In the genomic region with DNA sequence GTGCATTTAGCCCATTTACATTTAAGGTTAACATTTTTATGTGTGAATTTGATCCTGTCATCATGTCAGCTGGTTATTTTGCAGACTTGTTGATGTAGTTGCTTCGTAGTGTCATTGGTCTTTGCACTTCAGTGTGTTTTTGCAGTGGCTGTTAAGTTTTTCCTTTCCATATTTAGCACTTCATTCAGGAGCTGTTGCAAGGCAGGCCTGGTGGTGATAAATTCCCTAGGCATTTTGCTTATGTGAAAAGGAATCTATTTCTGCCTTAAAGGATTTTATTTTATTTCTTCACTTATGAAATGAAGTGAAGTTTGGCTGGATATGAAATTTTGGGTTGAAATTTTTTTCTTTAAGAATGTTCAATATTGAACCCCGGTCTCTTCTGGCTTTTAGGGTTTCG, we compare ENCODE assay signal across 22 cellular contexts.
"Had no signal": no experiment of that assay in that cellular context is flagged by ENCODE, and none has a peak within 500 bp of the region (broad histone marks: within the 10 kb centered on the region; RNA-seq: fewer than 3 reads in every experiment).

No MANE protein-coding gene starts in this region.

- H3K27ac ChIP-seq: coronary artery, gastroesophageal sphincter, left ventricle myocardium inferior, lower lobe of right lung, neutrophil, skin epidermis, stomach, thoracic aorta, transverse colon had no signal

- H3K36me3 ChIP-seq: gastroesophageal sphincter, left ventricle myocardium inferior, lower lobe of right lung, neutrophil, stomach, thoracic aorta, transverse colon had no signal

- H3K27me3 ChIP-seq: gastroesophageal sphincter, neutrophil, stomach, transverse colon had no signal

- H3K4me1 Mint-ChIP-seq: memory B cell; naive thymus-derived CD4-positive, alpha-beta T cell had no signal

- H3K4me1 ChIP-seq: gastroesophageal sphincter, left ventricle myocardium inferior, lower lobe of right lung, stomach, transverse colon had no signal

- FAIRE-seq: keratinocyte had no signal

- H3K9me3 ChIP-seq: gastroesophageal sphincter, lower lobe of right lung, neutrophil, stomach, thoracic aorta, transverse colon had no signal

- ATAC-seq: gastroesophageal sphincter; left cardiac atrium; lower lobe of right lung; naive thymus-derived CD4-positive, alpha-beta T cell; sciatic nerve had no signal

- H3K4me3 Mint-ChIP-seq: memory B cell; naive thymus-derived CD4-positive, alpha-beta T cell had no signal

- DNase-seq: cerebellar nuclear complex; effector CD8-positive, alpha-beta T cell; glutamatergic neuron; left cardiac atrium; left ventricle myocardium inferior; lower lobe of right lung; midbrain; naive thymus-derived CD4-positive, alpha-beta T cell; posterior cingulate gyrus; stimulated activated CD4-positive, alpha-beta T cell treated with anti-CD3 and anti-CD28 coated beads, Interleukin-12 subunit alpha, Interleukin-12 subunit beta, amount 100 ng/mL, for 4 hours; stimulated activated naive CD4-positive, alpha-beta T cell; stomach; substantia nigra; transverse colon had no signal

- H3K36me3 Mint-ChIP-seq: memory B cell had no signal

- H3K27me3 Mint-ChIP-seq: memory B cell had no signal

- H3K27ac Mint-ChIP-seq: memory B cell; naive thymus-derived CD4-positive, alpha-beta T cell had no signal

- H3K4me3 ChIP-seq: coronary artery, gastroesophageal sphincter, left ventricle myocardium inferior, lower lobe of right lung, skin epidermis, stomach, thoracic aorta, transverse colon had no signal
